Comparison of ENCODE assay signal across 8 cellular contexts in the genomic region with DNA sequence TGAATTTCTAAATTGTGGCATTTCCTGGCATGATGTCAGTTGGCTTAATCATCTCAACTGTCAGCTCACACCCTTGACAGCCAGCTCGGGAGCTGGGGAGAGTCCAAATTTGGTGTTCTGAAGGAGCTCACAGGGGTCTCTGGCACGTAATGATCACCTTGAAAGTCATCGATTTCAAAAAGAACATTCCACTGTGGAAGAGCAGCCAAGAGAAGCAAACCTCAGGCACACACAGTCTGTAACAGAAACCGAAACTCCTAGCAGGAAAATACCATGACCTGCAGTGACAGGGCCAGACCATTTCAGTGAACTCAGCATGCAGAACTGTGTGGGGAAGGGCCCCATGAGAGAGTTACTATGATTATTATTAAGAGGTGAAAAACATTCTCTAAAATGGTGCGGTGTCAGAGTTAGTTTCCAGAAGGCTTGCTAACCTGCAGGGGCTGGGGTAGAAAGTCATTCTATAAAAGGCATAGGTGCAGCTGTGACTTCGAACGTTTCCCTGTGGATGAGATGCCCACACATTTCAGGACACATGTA. TPM values are rescaled to one million over a fixed set of nuclear protein-coding genes. Genes with fewer than 3 reads are reported as not detected.
DNase-seq lines count a peak whose midpoint lies in the region; ATAC-seq and TF ChIP-seq lines count a peak whose summit lies in the region.

No MANE protein-coding gene starts in this region.

- ATAC-seq in GM18517 (IDR thresholded peaks at IDR 0.05; ENCODE audit: unreplicated experiment) = peak; percentile 88
- ATAC-seq in HG02759 (IDR thresholded peaks at IDR 0.05; ENCODE audit: unreplicated experiment) = peak; percentile 85

- in situ Hi-C loops in astrocyte of the cerebellum (cut with HindIII; ENCODE audit: low sequenced_read_pairs) = loop anchor here (25.0 kb wide), 1 partner anchor 426 kb away; no protein-coding TSS in a partner anchor

- no peak for TF ChIP-seq EP300 in suprapubic skin (IDR thresholded peaks at IDR 0.05)

- H3K4me2 ChIP-seq in OCI-LY3 (ENCODE audit: low read length) = peak overlapping the region; percentile 93

- H3K79me2 ChIP-seq in OCI-LY3 (ENCODE audit: low read length) = no peaks in the 10 kb centered on the region

- no peaks in the 10 kb centered on the region for H3K36me3 ChIP-seq in OCI-LY3 (replicated peaks; ENCODE audit: low read depth, low read length)
- H3K36me3 ChIP-seq in suprapubic skin = no peaks in the 10 kb centered on the region

- no peaks in the 10 kb centered on the region for H3K27me3 ChIP-seq in OCI-LY3 (ENCODE audit: low read depth, low read length)
- no peaks in the 10 kb centered on the region for H3K27me3 ChIP-seq in layer of hippocampus (ENCODE audit: control insufficient read depth, insufficient read depth, low read length)
- no peaks in the 10 kb centered on the region for H3K27me3 ChIP-seq in suprapubic skin

- TF ChIP-seq POLR2A in suprapubic skin (IDR thresholded peaks at IDR 0.05) = no peak

- 21% methylated on average over 7 of the region's 7 CpGs for WGBS in suprapubic skin

- no peaks in the 10 kb centered on the region for H3K9me3 ChIP-seq in OCI-LY3 (ENCODE audit: insufficient read depth, low read length)
- H3K9me3 ChIP-seq in suprapubic skin = no peaks in the 10 kb centered on the region

- peak overlapping the region; percentile 44; the same call in 1 of the 2 replicates for H3K9ac ChIP-seq in OCI-LY3 (ENCODE audit: low read length)

- H3K4me1 ChIP-seq in OCI-LY3 (ENCODE audit: low read length) (peaks cover 58% of the 10 kb centered on the region), suprapubic skin (peaks cover 50% of the 10 kb centered on the region)

- no peak for TF ChIP-seq CTCF in OCI-LY3 (IDR thresholded peaks at IDR 0.05; ENCODE audit: low read depth, low read length)
- TF ChIP-seq CTCF in astrocyte of the cerebellum (IDR thresholded peaks at IDR 0.05; ENCODE audit: low read depth, low read length, missing control alignments) = no peak
- TF ChIP-seq CTCF in suprapubic skin (IDR thresholded peaks at IDR 0.05) = no peak

- H3K4me3 ChIP-seq in OCI-LY3 (ENCODE audit: low read length) = peak overlapping the region; percentile 66
- H3K4me3 ChIP-seq in astrocyte of the cerebellum (ENCODE audit: low read depth, low read length) = no peak overlapping the region
- H3K4me3 ChIP-seq in suprapubic skin = no peak overlapping the region

- H3K27ac ChIP-seq in OCI-LY3 (ENCODE audit: low read length) (peak overlapping the region; percentile 35), layer of hippocampus (ENCODE audit: low read depth, low read length) (peak overlapping the region; percentile 27), suprapubic skin (peak overlapping the region; percentile 89)

- H2AFZ ChIP-seq in OCI-LY3 (ENCODE audit: low read depth, low read length) = peak overlapping the region; percentile 51

- no peaks in the 10 kb centered on the region for H4K20me1 ChIP-seq in OCI-LY3 (ENCODE audit: insufficient read depth, low read length)

- DNase-seq in astrocyte of the cerebellum (ENCODE audit: low read depth) = peak; percentile 90
- no peak for DNase-seq in suprapubic skin (ENCODE audit: low spot score in 2 of 2)
- DNase-seq in NCI-H1105 treated with DMSO at 0.1 percent for 48 hours (lab: John Stamatoyannopoulos, UW) = no peak
- DNase-seq in NCI-H1048 (lab: John Stamatoyannopoulos, UW) = no peak

RNA-seq across cellular contexts. Expression of a gene that starts 26.4 kb away (rescaled TPM):
- 100 to 1,000 TPM; 242 to 484 (median 276) TPM for total RNA-seq in suprapubic skin

Comparison
In these comparisons a context has a peak if more than half of its experiments do, and no peak if none do; other contexts are left out.
1. H3K27ac ChIP-seq: peak in every context shown above with its lines; median percentile 89 in suprapubic skin; 35 in OCI-LY3; 27 in layer of hippocampus.